9 cellular contexts compared by ENCODE assay signal in the genomic region with DNA sequence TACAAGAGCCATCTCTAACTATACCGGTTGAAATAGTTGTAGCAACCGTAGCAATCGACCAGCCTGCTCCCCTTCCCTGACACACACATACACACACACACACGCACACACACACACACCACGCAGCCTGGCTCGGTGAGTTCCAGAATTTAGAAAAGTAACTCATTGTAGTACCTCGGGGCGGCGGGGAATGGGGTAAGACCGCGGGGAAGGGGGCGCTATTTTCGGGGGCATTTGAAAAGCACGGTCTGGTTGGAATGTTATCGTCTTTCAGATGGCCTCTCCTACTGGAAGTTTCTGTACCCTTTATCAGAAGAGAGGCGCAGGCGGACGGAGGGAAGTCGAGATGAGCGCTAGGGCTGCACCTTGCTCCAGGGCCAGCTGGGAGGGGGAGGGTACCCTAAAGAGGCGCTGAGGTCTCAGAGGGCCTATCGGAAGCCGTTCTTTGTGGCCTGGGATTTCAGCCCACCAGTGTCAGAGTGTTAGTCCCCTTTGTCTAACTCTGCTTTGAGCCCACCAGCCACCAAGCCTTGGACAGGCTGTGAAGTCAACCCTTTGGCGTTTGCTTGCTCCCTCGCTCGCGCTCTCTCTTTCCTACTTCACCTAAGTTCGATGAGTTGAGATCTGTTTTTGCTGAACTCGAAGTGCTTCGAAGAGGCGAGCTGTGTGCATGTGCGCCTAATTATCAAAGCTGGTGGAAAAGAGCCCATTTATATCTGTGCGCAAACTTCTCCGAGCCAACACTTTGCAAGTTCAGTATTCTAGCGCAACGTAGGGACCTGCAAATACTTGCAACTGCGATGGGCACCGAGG. TPM values are rescaled to one million over a fixed set of nuclear protein-coding genes. Genes with fewer than 3 reads are reported as not detected.
DNase-seq lines count a peak whose midpoint lies in the region; ATAC-seq and TF ChIP-seq lines count a peak whose summit lies in the region.
"Had no signal": no experiment of that assay in that cellular context is flagged by ENCODE, and none has a peak within 500 bp of the region (broad histone marks: within the 10 kb centered on the region; RNA-seq: fewer than 3 reads in every experiment).

No MANE protein-coding gene starts in this region.

- H3K9ac ChIP-seq in iPS-18a (ENCODE audit: low read length) = peak overlapping the region; percentile 28

- H3K36me3 Mint-ChIP-seq in activated naive CD4-positive, alpha-beta T cell treated with anti-CD3 and anti-CD28 coated beads for 36 hours (ENCODE audit: low read depth) = no peaks in the 10 kb centered on the region
- H3K36me3 Mint-ChIP-seq in activated B cell treated with CpG ODN at 0.5 μM for 24 hours (ENCODE audit: low read depth) = no peaks in the 10 kb centered on the region

- peak; percentile 26 for ATAC-seq in activated B cell treated with CpG ODN at 0.5 μM for 24 hours (ENCODE audit: low read depth)
- no peak for ATAC-seq in thoracic aorta (ENCODE audit: insufficient number of reproducible peaks, low FRiP score, low read depth)
- ATAC-seq in body of pancreas = no peak
- ATAC-seq in GM18909 (IDR thresholded peaks at IDR 0.05; ENCODE audit: poor library complexity, unreplicated experiment) = no peak

- peaks cover 88% of the 10 kb centered on the region for H3K27me3 Mint-ChIP-seq in activated naive CD4-positive, alpha-beta T cell treated with anti-CD3 and anti-CD28 coated beads for 36 hours (ENCODE audit: low read depth)
- peaks cover 80% of the 10 kb centered on the region for H3K27me3 Mint-ChIP-seq in activated B cell treated with CpG ODN at 0.5 μM for 24 hours

- peak overlapping the region; percentile 66 for H3K4me3 ChIP-seq in iPS-18a (ENCODE audit: low read length)
- H3K4me3 ChIP-seq in thoracic aorta = peak overlapping the region; percentile 79
- H3K4me3 ChIP-seq in body of pancreas = no peak overlapping the region

- peak; percentile 28 for DNase-seq in activated naive CD4-positive, alpha-beta T cell treated with anti-CD3 and anti-CD28 coated beads for 36 hours
- DNase-seq in activated naive CD4-positive, alpha-beta T cell (lab: John Stamatoyannopoulos, UW) = no peak
- DNase-seq in activated B cell treated with CpG ODN at 0.5 μM for 24 hours = no peak
- no peak for DNase-seq in thoracic aorta (ENCODE audit: low spot score)
- no peak for DNase-seq in amygdala (lab: John Stamatoyannopoulos, UW)
- DNase-seq in body of pancreas = no peak
- DNase-seq: activated effector memory CD4-positive, alpha-beta T cell treated with anti-CD3 and anti-CD28 coated beads, Interleukin-2, amount 50 U/mL, for 16 hours had no signal

- H3K27ac Mint-ChIP-seq in activated naive CD4-positive, alpha-beta T cell treated with anti-CD3 and anti-CD28 coated beads for 36 hours = no peak overlapping the region
- no peak overlapping the region for H3K27ac Mint-ChIP-seq in activated B cell treated with CpG ODN at 0.5 μM for 24 hours

- CTCF ChIA-PET in activated naive CD4-positive, alpha-beta T cell treated with anti-CD3 and anti-CD28 coated beads for 36 hours (lab: Charles Lee) = interaction anchor here (1.5 kb wide), 1 partner anchor 54 kb away, joined by 3 read pairs; no protein-coding TSS in a partner anchor
- CTCF ChIA-PET in activated B cell treated with CpG ODN at 0.5 μM for 24 hours (lab: Charles Lee) = no interaction called here

- H3K4me1 ChIP-seq in iPS-18a (ENCODE audit: control insufficient read depth, low read depth, low read length) (peaks cover 33% of the 10 kb centered on the region), thoracic aorta (ENCODE audit: control insufficient read depth in 1 of 2, low read depth in 2 of 2) (peaks cover 19 to 47% of the 10 kb centered on the region in 2 donors), body of pancreas (peaks cover 44% of the 10 kb centered on the region)

- no peaks in the 10 kb centered on the region for H3K36me3 ChIP-seq in iPS-18a (ENCODE audit: control insufficient read depth, low read depth, low read length)
- no peaks in the 10 kb centered on the region for H3K36me3 ChIP-seq in thoracic aorta
- no peaks in the 10 kb centered on the region for H3K36me3 ChIP-seq in body of pancreas (replicated peaks in 1 of 2; ENCODE audit: insufficient read depth in 1 of 2, low read depth in 2 of 2)

- intact Hi-C loops in activated naive CD4-positive, alpha-beta T cell treated with anti-CD3 and anti-CD28 coated beads for 36 hours (cut with micrococcal nuclease) = loop anchor here (5.0 kb wide), 1 partner anchor 184 kb away; no protein-coding TSS in a partner anchor
- intact Hi-C loops in activated B cell treated with CpG ODN at 0.5 μM for 24 hours (cut with micrococcal nuclease) = loop anchor here (5.0 kb wide), 1 partner anchor 41 kb away; the partner anchor contains the start of gene TMEM106C
- intact Hi-C loops in body of pancreas (cut with DNase I) = no loop called here

- H3K27me3 ChIP-seq in iPS-18a (ENCODE audit: control insufficient read depth, insufficient read depth, low read length) = peaks cover 100% of the 10 kb centered on the region
- peaks cover 19% of the 10 kb centered on the region for H3K27me3 ChIP-seq in thoracic aorta (replicated peaks; ENCODE audit: insufficient read depth)
- peaks cover 0 to 35% of the 10 kb centered on the region in 2 donors for H3K27me3 ChIP-seq in body of pancreas

- H3K4me1 Mint-ChIP-seq in activated naive CD4-positive, alpha-beta T cell treated with anti-CD3 and anti-CD28 coated beads for 36 hours (ENCODE audit: low read depth) = peaks cover 29% of the 10 kb centered on the region
- peaks cover 36% of the 10 kb centered on the region for H3K4me1 Mint-ChIP-seq in activated B cell treated with CpG ODN at 0.5 μM for 24 hours

- H3K9me3 ChIP-seq in iPS-18a (ENCODE audit: control insufficient read depth, low read depth, low read length) = no peaks in the 10 kb centered on the region
- no peaks in the 10 kb centered on the region for H3K9me3 ChIP-seq in thoracic aorta
- H3K9me3 ChIP-seq in body of pancreas = no peaks in the 10 kb centered on the region

- no peak overlapping the region for H3K27ac ChIP-seq in iPS-18a (ENCODE audit: low read length)
- H3K27ac ChIP-seq in thoracic aorta = no peak overlapping the region
- H3K27ac ChIP-seq in body of pancreas = no peak overlapping the region

- peak overlapping the region; percentile 58 for H3K4me3 Mint-ChIP-seq in activated naive CD4-positive, alpha-beta T cell treated with anti-CD3 and anti-CD28 coated beads for 36 hours
- peak overlapping the region; percentile 73 for H3K4me3 Mint-ChIP-seq in activated B cell treated with CpG ODN at 0.5 μM for 24 hours

- TF ChIP-seq POLR2A in body of pancreas (IDR thresholded peaks at IDR 0.05) = no peak

- no peaks in the 10 kb centered on the region for H3K9me3 Mint-ChIP-seq in activated naive CD4-positive, alpha-beta T cell treated with anti-CD3 and anti-CD28 coated beads for 36 hours
- H3K9me3 Mint-ChIP-seq in activated B cell treated with CpG ODN at 0.5 μM for 24 hours = no peaks in the 10 kb centered on the region

- TF ChIP-seq CTCF in activated B cell treated with CpG ODN at 0.5 μM for 24 hours (IDR thresholded peaks at IDR 0.05) (no peak), thoracic aorta (IDR thresholded peaks at IDR 0.05) (no peak), body of pancreas (IDR thresholded peaks at IDR 0.05) (no peak)

- POLR2A ChIA-PET in activated B cell treated with CpG ODN at 0.5 μM for 24 hours (lab: Charles Lee) = interaction anchor here (0.8 kb wide), 1 partner anchor 40 kb away, joined by 3 read pairs; the partner anchor contains the start of gene TMEM106C

- 7 to 19% methylated on average over 37 to 38 of the region's 38 CpGs for WGBS in body of pancreas, 2 donors

RNA-seq across cellular contexts. Expression of gene COL2A1, which starts 0.8 kb away (rescaled TPM):
- total RNA-seq in activated naive CD4-positive, alpha-beta T cell treated with anti-CD3 and anti-CD28 coated beads for 36 hours = not detected
- total RNA-seq in activated B cell treated with CpG ODN at 0.5 μM for 24 hours = not detected in 2 replicates
- under 1 TPM in 1 of 2 donors, not detected in 1; 0.14 TPM for total RNA-seq in thoracic aorta
- total RNA-seq in body of pancreas = not detected

RNA-seq across cellular contexts. Expression of gene TMEM106C, which starts 40.0 kb away (rescaled TPM):
- total RNA-seq in activated naive CD4-positive, alpha-beta T cell treated with anti-CD3 and anti-CD28 coated beads for 36 hours = 100 to 1,000 TPM; 226 to 247 TPM
- total RNA-seq in activated B cell treated with CpG ODN at 0.5 μM for 24 hours = 24.5 and 31.3 TPM in 2 replicates
- total RNA-seq in thoracic aorta = 100 to 1,000 TPM in 1 of 2 donors, 10 to 100 TPM in 1; 48.1 to 149 TPM
- total RNA-seq in body of pancreas = 10 to 100 TPM; 38.2 to 47.0 TPM

Comparison
In these comparisons a context has a peak if more than half of its experiments do, and no peak if none do; other contexts are left out.
1. H3K4me3 ChIP-seq: peak in iPS-18a (single experiment) and thoracic aorta (single experiment); none in body of pancreas (0 of 2).